ENCODE assay signal across 8 cellular contexts in the genomic region with DNA sequence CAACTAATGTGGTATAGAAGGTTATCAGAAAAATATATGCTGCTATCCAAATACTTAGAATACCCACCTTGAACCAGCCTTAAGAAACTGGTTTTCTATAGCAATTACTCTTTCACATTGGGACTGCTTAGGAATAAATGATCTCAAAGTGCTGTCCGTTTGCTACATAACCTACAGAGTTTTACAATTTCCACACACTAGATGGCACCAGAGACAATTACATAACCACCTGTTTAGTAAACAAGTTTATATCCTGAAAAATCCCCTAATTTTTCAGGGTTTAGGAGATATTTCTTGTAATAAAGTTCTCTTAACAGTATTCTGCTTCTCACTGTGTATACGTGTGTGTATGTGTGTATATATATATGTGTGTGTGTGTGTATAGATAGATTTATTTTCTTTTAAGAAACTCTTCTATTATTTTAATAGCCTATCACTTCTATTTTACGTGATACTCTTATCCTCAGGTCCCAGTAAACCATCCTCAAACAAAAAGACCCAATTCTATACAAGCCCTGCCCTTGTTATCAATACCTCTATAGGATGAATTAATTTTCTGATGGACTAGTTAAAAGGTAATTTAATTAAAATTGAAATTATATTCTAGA. TPM values are rescaled to one million over a fixed set of nuclear protein-coding genes. Genes with fewer than 3 reads are reported as not detected.
A peak's percentile ranks its signal among the peaks of the same experiment; 100 is the strongest.
DNase-seq lines count a peak whose midpoint lies in the region; ATAC-seq and TF ChIP-seq lines count a peak whose summit lies in the region.

No MANE protein-coding gene starts in this region.

- POLR2A ChIA-PET in WTC11 (lab: Charles Lee): interaction anchor here (0.9 kb wide), 1 partner anchor 20 kb away, joined by 3 read pairs; no protein-coding TSS in a partner anchor

- no peak overlapping the region for H3K9ac ChIP-seq in Karpas-422 (ENCODE audit: low read length)

- no peaks in the 10 kb centered on the region for H3K9me3 ChIP-seq in Karpas-422 (ENCODE audit: low read length)
- H3K9me3 ChIP-seq in lower lobe of right lung: no peaks in the 10 kb centered on the region

- no peaks in the 10 kb centered on the region for H3K36me3 ChIP-seq in Karpas-422 (ENCODE audit: insufficient read depth, low read length)
- no peaks in the 10 kb centered on the region for H3K36me3 ChIP-seq in lower lobe of right lung

- H3K27ac ChIP-seq in Karpas-422 (ENCODE audit: low read length) (no peak overlapping the region), lower lobe of right lung (no peak overlapping the region)

- no peaks in the 10 kb centered on the region for H3K27me3 Mint-ChIP-seq in WTC11 (ENCODE audit: low read depth)

- H3K4me3 Mint-ChIP-seq in WTC11: no peak overlapping the region

- intact Hi-C loops in lower lobe of right lung (cut with DNase I): no loop called here

- ATAC-seq in WTC11: no peak
- ATAC-seq in lower lobe of right lung: no peak
- ATAC-seq in GM18519 (IDR thresholded peaks at IDR 0.05; ENCODE audit: low FRiP score, unreplicated experiment): no peak
- no peak for ATAC-seq in GM21528 (IDR thresholded peaks at IDR 0.05; ENCODE audit: low FRiP score, unreplicated experiment)

- H3K27me3 ChIP-seq in Karpas-422 (ENCODE audit: low read length): no peaks in the 10 kb centered on the region
- no peaks in the 10 kb centered on the region for H3K27me3 ChIP-seq in lower lobe of right lung (ENCODE audit: low read depth)

- no peaks in the 10 kb centered on the region for H3K9me2 ChIP-seq in Karpas-422 (replicated peaks; ENCODE audit: insufficient read depth, low read length)

- no peaks in the 10 kb centered on the region for H3K4me1 ChIP-seq in Karpas-422 (ENCODE audit: low read length)
- H3K4me1 ChIP-seq in lower lobe of right lung: no peaks in the 10 kb centered on the region

- no peak overlapping the region for H3K4me2 ChIP-seq in Karpas-422 (ENCODE audit: low read depth, low read length, poor library complexity, severe bottlenecking)

- H3K9me3 Mint-ChIP-seq in WTC11: peaks cover 7% of the 10 kb centered on the region

- peaks cover 4% of the 10 kb centered on the region for H3K36me3 Mint-ChIP-seq in WTC11

- no peaks in the 10 kb centered on the region for H4K20me1 ChIP-seq in Karpas-422 (ENCODE audit: insufficient read depth, low read depth, low read length)

- no peak overlapping the region for H3K27ac Mint-ChIP-seq in WTC11

- H3K4me1 Mint-ChIP-seq in WTC11: peaks cover 9% of the 10 kb centered on the region

- H2AFZ ChIP-seq in Karpas-422 (ENCODE audit: low read length): no peak overlapping the region

- TF ChIP-seq CTCF in WTC11 (IDR thresholded peaks at IDR 0.05) (peak; percentile 43), lower lobe of right lung (IDR thresholded peaks at IDR 0.05) (peak; percentile 23)

- no peaks in the 10 kb centered on the region for H3K79me2 ChIP-seq in Karpas-422 (ENCODE audit: low read length)

- CTCF ChIA-PET in WTC11 (lab: Charles Lee): no interaction called here

- DNase-seq in SKM-1 (lab: John Stamatoyannopoulos, UW; ENCODE audit: unreplicated experiment) (peak; percentile 43), SKM-1 treated with dmso at 0.1 percent for 144 hours (lab: John Stamatoyannopoulos, UW; ENCODE audit: unreplicated experiment) (no peak), Karpas-422 (peak; percentile 74), WTC11 (ENCODE audit: low spot score) (no peak), lower lobe of right lung (no peak)
- no peak for DNase-seq in activated CD8-positive, alpha-beta memory T cell treated with anti-CD3 and anti-CD28 coated beads for 24 hours

- no peak overlapping the region for H3K4me3 ChIP-seq in Karpas-422 (ENCODE audit: low read length)
- H3K4me3 ChIP-seq in lower lobe of right lung: no peak overlapping the region

TF ChIP-seq in WTC11, 78 proteins besides CTCF, POLR2A, EP300 and RAD21 (continues in another document):
- TF ChIP-seq CBFB (CRISPR knock-in tag; IDR thresholded peaks at IDR 0.05; ENCODE audit: low read depth): no peak
- no peak for TF ChIP-seq FOXJ3 (CRISPR knock-in tag; IDR thresholded peaks at IDR 0.05; ENCODE audit: borderline replicate concordance)
- TF ChIP-seq, protein P1, sequence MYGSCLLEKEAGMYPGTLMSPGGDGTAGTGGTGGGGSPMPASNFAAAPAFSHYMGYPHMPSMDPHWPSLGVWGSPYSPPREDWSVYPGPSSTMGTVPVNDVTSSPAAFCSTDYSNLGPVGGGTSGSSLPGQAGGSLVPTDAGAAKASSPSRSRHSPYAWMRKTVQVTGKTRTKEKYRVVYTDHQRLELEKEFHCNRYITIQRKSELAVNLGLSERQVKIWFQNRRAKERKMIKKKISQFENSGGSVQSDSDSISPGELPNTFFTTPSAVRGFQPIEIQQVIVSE (CRISPR knock-in tag; IDR thresholded peaks at IDR 0.05; ENCODE audit: borderline replicate concordance): no peak
- TF ChIP-seq ZBTB21 (CRISPR knock-in tag; IDR thresholded peaks at IDR 0.05; ENCODE audit: borderline replicate concordance): no peak
- TF ChIP-seq CREM (CRISPR knock-in tag; IDR thresholded peaks at IDR 0.05): no peak
- TF ChIP-seq ZNF671 (CRISPR knock-in tag; IDR thresholded peaks at IDR 0.05): no peak
- TF ChIP-seq SP1 (CRISPR knock-in tag; conservative IDR thresholded peaks at IDR 0.05): no peak
- TF ChIP-seq ELF4 (CRISPR knock-in tag; IDR thresholded peaks at IDR 0.05; ENCODE audit: low read depth): no peak
- TF ChIP-seq TCF7 (CRISPR knock-in tag; IDR thresholded peaks at IDR 0.05; ENCODE audit: low read depth): no peak
- TF ChIP-seq, protein P2, sequence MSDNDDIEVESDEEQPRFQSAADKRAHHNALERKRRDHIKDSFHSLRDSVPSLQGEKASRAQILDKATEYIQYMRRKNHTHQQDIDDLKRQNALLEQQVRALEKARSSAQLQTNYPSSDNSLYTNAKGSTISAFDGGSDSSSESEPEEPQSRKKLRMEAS (CRISPR knock-in tag; IDR thresholded peaks at IDR 0.05): no peak
- TF ChIP-seq, protein P3, sequence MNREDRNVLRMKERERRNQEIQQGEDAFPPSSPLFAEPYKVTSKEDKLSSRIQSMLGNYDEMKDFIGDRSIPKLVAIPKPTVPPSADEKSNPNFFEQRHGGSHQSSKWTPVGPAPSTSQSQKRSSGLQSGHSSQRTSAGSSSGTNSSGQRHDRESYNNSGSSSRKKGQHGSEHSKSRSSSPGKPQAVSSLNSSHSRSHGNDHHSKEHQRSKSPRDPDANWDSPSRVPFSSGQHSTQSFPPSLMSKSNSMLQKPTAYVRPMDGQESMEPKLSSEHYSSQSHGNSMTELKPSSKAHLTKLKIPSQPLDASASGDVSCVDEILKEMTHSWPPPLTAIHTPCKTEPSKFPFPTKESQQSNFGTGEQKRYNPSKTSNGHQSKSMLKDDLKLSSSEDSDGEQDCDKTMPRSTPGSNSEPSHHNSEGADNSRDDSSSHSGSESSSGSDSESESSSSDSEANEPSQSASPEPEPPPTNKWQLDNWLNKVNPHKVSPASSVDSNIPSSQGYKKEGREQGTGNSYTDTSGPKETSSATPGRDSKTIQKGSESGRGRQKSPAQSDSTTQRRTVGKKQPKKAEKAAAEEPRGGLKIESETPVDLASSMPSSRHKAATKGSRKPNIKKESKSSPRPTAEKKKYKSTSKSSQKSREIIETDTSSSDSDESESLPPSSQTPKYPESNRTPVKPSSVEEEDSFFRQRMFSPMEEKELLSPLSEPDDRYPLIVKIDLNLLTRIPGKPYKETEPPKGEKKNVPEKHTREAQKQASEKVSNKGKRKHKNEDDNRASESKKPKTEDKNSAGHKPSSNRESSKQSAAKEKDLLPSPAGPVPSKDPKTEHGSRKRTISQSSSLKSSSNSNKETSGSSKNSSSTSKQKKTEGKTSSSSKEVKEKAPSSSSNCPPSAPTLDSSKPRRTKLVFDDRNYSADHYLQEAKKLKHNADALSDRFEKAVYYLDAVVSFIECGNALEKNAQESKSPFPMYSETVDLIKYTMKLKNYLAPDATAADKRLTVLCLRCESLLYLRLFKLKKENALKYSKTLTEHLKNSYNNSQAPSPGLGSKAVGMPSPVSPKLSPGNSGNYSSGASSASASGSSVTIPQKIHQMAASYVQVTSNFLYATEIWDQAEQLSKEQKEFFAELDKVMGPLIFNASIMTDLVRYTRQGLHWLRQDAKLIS (CRISPR knock-in tag; IDR thresholded peaks at IDR 0.05; ENCODE audit: borderline replicate concordance): no peak
- no peak for TF ChIP-seq EMX1 (CRISPR knock-in tag; IDR thresholded peaks at IDR 0.05)
- TF ChIP-seq, protein P4, sequence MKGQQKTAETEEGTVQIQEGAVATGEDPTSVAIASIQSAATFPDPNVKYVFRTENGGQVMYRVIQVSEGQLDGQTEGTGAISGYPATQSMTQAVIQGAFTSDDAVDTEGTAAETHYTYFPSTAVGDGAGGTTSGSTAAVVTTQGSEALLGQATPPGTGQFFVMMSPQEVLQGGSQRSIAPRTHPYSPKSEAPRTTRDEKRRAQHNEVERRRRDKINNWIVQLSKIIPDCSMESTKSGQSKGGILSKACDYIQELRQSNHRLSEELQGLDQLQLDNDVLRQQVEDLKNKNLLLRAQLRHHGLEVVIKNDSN (CRISPR knock-in tag; IDR thresholded peaks at IDR 0.05): no peak

RNA-seq across cellular contexts. Expression of a gene that starts 6.7 kb away (rescaled TPM):
- total RNA-seq in Karpas-422 (2014; rRNA removed; shearing (Covaris generic); ENCODE audit: low replicate concordance): not detected in 2 replicates
- total RNA-seq in WTC11 (2021): not detected in 3 replicates
- total RNA-seq in lower lobe of right lung: not detected

RNA-seq across cellular contexts. Expression of a gene that starts 26.9 kb away (rescaled TPM):
- not detected in 2 replicates for total RNA-seq in Karpas-422 (2014; rRNA removed; shearing (Covaris generic); ENCODE audit: low replicate concordance)
- total RNA-seq in WTC11 (2021) (0.16 TPM in 1 of 3 replicates, not detected in the others), lower lobe of right lung (not detected)

RNA-seq across cellular contexts. Expression of a gene that starts 28.5 kb away (rescaled TPM):
- not detected in 2 replicates for total RNA-seq in Karpas-422 (2014; rRNA removed; shearing (Covaris generic); ENCODE audit: low replicate concordance)
- not detected in 3 replicates for total RNA-seq in WTC11 (2021)
- not detected for total RNA-seq in lower lobe of right lung

RNA-seq across cellular contexts. Expression of a gene that starts 51.5 kb away (rescaled TPM):
- total RNA-seq in Karpas-422 (2014; rRNA removed; shearing (Covaris generic); ENCODE audit: low replicate concordance): not detected in 2 replicates
- total RNA-seq in WTC11 (2021): not detected in 3 replicates
- not detected for total RNA-seq in lower lobe of right lung

RNA-seq across cellular contexts. Expression of a gene that starts 59.8 kb away (rescaled TPM):
- not detected in 2 replicates for total RNA-seq in Karpas-422 (2014; rRNA removed; shearing (Covaris generic); ENCODE audit: low replicate concordance)
- total RNA-seq in WTC11 (2021) (not detected in 3 replicates), lower lobe of right lung (not detected)

Comparison
In these comparisons a context has a peak if more than half of its experiments do, and no peak if none do; other contexts are left out.
1. DNase-seq: peak in SKM-1 (single experiment) and Karpas-422 (single experiment); none in SKM-1 treated with dmso at 0.1 percent for 144 hours (single experiment), WTC11 (single experiment), lower lobe of right lung (single experiment) and activated CD8-positive, alpha-beta memory T cell treated with anti-CD3 and anti-CD28 coated beads for 24 hours (single experiment).